ENCODE assay signal across 1 cellular context in genomic region chr15:66966256-66966655, GRCh38.
TF ChIP-seq lines count a peak whose summit lies in the region.

No MANE protein-coding gene starts in this region.

TF ChIP-seq in Ishikawa, 13 proteins besides CTCF, POLR2A, EP300 and RAD21 (continued from another document):
- TF ChIP-seq REST (IDR thresholded peaks at IDR 0.05; ENCODE audit: low read depth) (no peak), TAF1 (IDR thresholded peaks at IDR 0.05; ENCODE audit: low read depth) (no peak), NFIC (IDR thresholded peaks at IDR 0.05) (no peak), ZBTB7A (IDR thresholded peaks at IDR 0.05; ENCODE audit: low read depth) (no peak), CREB1 (IDR thresholded peaks at IDR 0.05; ENCODE audit: low read depth) (no peak), USF1 (IDR thresholded peaks at IDR 0.05) (no peak), CEBPB (IDR thresholded peaks at IDR 0.05) (no peak), YY1 (IDR thresholded peaks at IDR 0.05; ENCODE audit: low read depth) (no peak), TEAD4 (IDR thresholded peaks at IDR 0.05) (no peak)
